Comparison of ENCODE assay signal across 8 cellular contexts in genomic region chr19:15702590-15702930, GRCh38.
DNase-seq lines count a peak whose midpoint lies in the region; ATAC-seq and TF ChIP-seq lines count a peak whose summit lies in the region.

No MANE protein-coding gene starts in this region.

- DNase-seq in DMS79 (lab: John Stamatoyannopoulos, UW): peak; percentile 72
- DNase-seq in LoVo (ENCODE audit: low spot score): peak; percentile 63
- DNase-seq in head of caudate nucleus: peak in 34 of 42 donors; percentile 5 to 64 (median 20)
- peak; percentile 38 for DNase-seq in stimulated activated CD8-positive, alpha-beta memory T cell treated with anti-CD3 and anti-CD28 coated beads, Interleukin-4, amount 100 ng/mL, for 48 hours

- ATAC-seq in SK-N-SH treated with all-trans-retinoic acid at 6 μM for 48 hours (peak; percentile 92), HG03521 (IDR thresholded peaks at IDR 0.05; ENCODE audit: unreplicated experiment) (no peak), GM21367 (IDR thresholded peaks at IDR 0.05; ENCODE audit: unreplicated experiment) (no peak), HG02610 (IDR thresholded peaks at IDR 0.05; ENCODE audit: unreplicated experiment) (no peak)

- intact Hi-C loops in head of caudate nucleus (cut with DNase I): no loop called here

TF ChIP-seq in SK-N-SH treated with all-trans-retinoic acid at 6 μM for 48 hours, 23 proteins besides CTCF, POLR2A, EP300 and RAD21:
- TF ChIP-seq OSR1 (CRISPR knock-in tag; IDR thresholded peaks at IDR 0.05): no peak
- no peak for TF ChIP-seq ZC3H10 (CRISPR knock-in tag; IDR thresholded peaks at IDR 0.05)
- TF ChIP-seq ZNF565 (CRISPR knock-in tag; conservative IDR thresholded peaks at IDR 0.05; ENCODE audit: low read depth): no peak
- no peak for TF ChIP-seq CREB5 (CRISPR knock-in tag; IDR thresholded peaks at IDR 0.05; ENCODE audit: low read depth)
- TF ChIP-seq ZNF8 (CRISPR knock-in tag; IDR thresholded peaks at IDR 0.05): no peak
- TF ChIP-seq TOX (CRISPR knock-in tag; IDR thresholded peaks at IDR 0.05; ENCODE audit: borderline replicate concordance): no peak
- no peak for TF ChIP-seq PATZ1 (CRISPR knock-in tag; IDR thresholded peaks at IDR 0.05; ENCODE audit: borderline replicate concordance)
- TF ChIP-seq POU6F1 (CRISPR knock-in tag; IDR thresholded peaks at IDR 0.05; ENCODE audit: borderline replicate concordance, low read depth): no peak
- no peak for TF ChIP-seq PPARA (CRISPR knock-in tag; IDR thresholded peaks at IDR 0.05; ENCODE audit: borderline replicate concordance)
- no peak for TF ChIP-seq BACH2 (CRISPR knock-in tag; IDR thresholded peaks at IDR 0.05; ENCODE audit: borderline replicate concordance)

Comparison
In these comparisons a context has a peak if more than half of its experiments do, and no peak if none do; other contexts are left out.
1. DNase-seq: peak in every context shown above with its lines; median percentile 72 in DMS79; 63 in LoVo; 38 in stimulated activated CD8-positive, alpha-beta memory T cell treated with anti-CD3 and anti-CD28 coated beads, Interleukin-4, amount 100 ng/mL, for 48 hours; 20 in head of caudate nucleus.